In genomic region chr4:113588895-113589668, GRCh38 we compare ENCODE assay signal across 16 cellular contexts.
DNase-seq lines count a peak whose midpoint lies in the region; ATAC-seq and TF ChIP-seq lines count a peak whose summit lies in the region.
"Had no signal": no experiment of that assay in that cellular context is flagged by ENCODE, and none has a peak within 500 bp of the region (broad histone marks: within the 10 kb centered on the region; RNA-seq: fewer than 3 reads in every experiment).

No MANE protein-coding gene starts in this region.

- TF ChIP-seq EP300 in gastroesophageal sphincter (IDR thresholded peaks at IDR 0.05): no peak

- H3K27me3 ChIP-seq in left lung (no peaks in the 10 kb centered on the region), gastroesophageal sphincter (no peaks in the 10 kb centered on the region)
- no peaks in the 10 kb centered on the region for H3K27me3 ChIP-seq in naive thymus-derived CD4-positive, alpha-beta T cell (ENCODE audit: control insufficient read depth in 2 of 2, insufficient read depth in 2 of 2, low read length in 2 of 2)
- H3K27me3 ChIP-seq: BLaER1 treated with 17β-estradiol and CSF1 and Interleukin-3, amounts not matched to agents 10 nM and 100 nM had no signal

- no peak overlapping the region for H3K4me3 Mint-ChIP-seq in activated CD4-positive, alpha-beta memory T cell treated with anti-CD3 and anti-CD28 coated beads, Interleukin-2, amount 10 ng/mL, durations not matched to agents 7 days and 5 days
- no peak overlapping the region for H3K4me3 Mint-ChIP-seq in naive thymus-derived CD4-positive, alpha-beta T cell
- H3K4me3 Mint-ChIP-seq: activated CD4-positive, alpha-beta T cell treated with anti-CD3 and anti-CD28 coated beads, Interleukin-2, amount 10 ng/mL, durations not matched to agents 24 days and 14 days; HFFc6 had no signal

- CTCF ChIA-PET in activated CD4-positive, alpha-beta memory T cell treated with anti-CD3 and anti-CD28 coated beads, Interleukin-2, amount 10 ng/mL, durations not matched to agents 7 days and 5 days (lab: Charles Lee): no interaction called here
- CTCF ChIA-PET in naive thymus-derived CD4-positive, alpha-beta T cell (lab: Charles Lee): interaction anchor here (1.3 kb wide), 1 partner anchor 11 kb away, joined by 6 read pairs; no protein-coding TSS in a partner anchor

- H3K4me1 Mint-ChIP-seq in activated CD4-positive, alpha-beta memory T cell treated with anti-CD3 and anti-CD28 coated beads, Interleukin-2, amount 10 ng/mL, durations not matched to agents 7 days and 5 days: peaks cover 5% of the 10 kb centered on the region
- peaks cover 8 to 49% (median 23%) of the 10 kb centered on the region in 7 donors for H3K4me1 Mint-ChIP-seq in naive thymus-derived CD4-positive, alpha-beta T cell

- WGBS in gastroesophageal sphincter (ENCODE audit: low coverage in 1 of 2), 2 donors: 91 to 95% methylated on average over 4 of the region's 4 CpGs

- TF ChIP-seq POLR2A in NB4 (IDR thresholded peaks at IDR 0.05; ENCODE audit: extremely low read depth, insufficient read length): no peak
- no peak for TF ChIP-seq POLR2A in gastroesophageal sphincter (IDR thresholded peaks at IDR 0.05)

- H3K4me3 ChIP-seq in NB4 (ENCODE audit: low read depth, low read length): no peak overlapping the region
- H3K4me3 ChIP-seq in left lung: no peak overlapping the region
- H3K4me3 ChIP-seq in naive thymus-derived CD4-positive, alpha-beta T cell (ENCODE audit: low read length): no peak overlapping the region
- no peak overlapping the region for H3K4me3 ChIP-seq in gastroesophageal sphincter
- H3K4me3 ChIP-seq: BLaER1 treated with 17β-estradiol and CSF1 and Interleukin-3, amounts not matched to agents 10 nM and 100 nM; SK-N-MC had no signal

- H3K36me3 ChIP-seq in left lung (no peaks in the 10 kb centered on the region), gastroesophageal sphincter (no peaks in the 10 kb centered on the region)
- H3K36me3 ChIP-seq in naive thymus-derived CD4-positive, alpha-beta T cell (ENCODE audit: control insufficient read depth in 2 of 3, insufficient read depth in 3 of 3, low read length in 3 of 3): no peaks in the 10 kb centered on the region

- peaks cover 27% of the 10 kb centered on the region for H3K36me3 Mint-ChIP-seq in activated CD4-positive, alpha-beta memory T cell treated with anti-CD3 and anti-CD28 coated beads, Interleukin-2, amount 10 ng/mL, durations not matched to agents 7 days and 5 days (ENCODE audit: low read depth)
- H3K36me3 Mint-ChIP-seq in naive thymus-derived CD4-positive, alpha-beta T cell: peaks cover 13 to 48% (median 31%) of the 10 kb centered on the region in 5 donors

- POLR2A ChIA-PET in activated CD4-positive, alpha-beta memory T cell treated with anti-CD3 and anti-CD28 coated beads, Interleukin-2, amount 10 ng/mL, durations not matched to agents 7 days and 5 days (lab: Charles Lee): no interaction called here
- POLR2A ChIA-PET in naive thymus-derived CD4-positive, alpha-beta T cell (lab: Charles Lee): no interaction called here

- intact Hi-C loops in left lung (cut with DNase I): no loop called here
- intact Hi-C loops in naive thymus-derived CD4-positive, alpha-beta T cell (cut with micrococcal nuclease): no loop called here

- peaks cover 3% of the 10 kb centered on the region for H3K9me3 Mint-ChIP-seq in activated CD4-positive, alpha-beta memory T cell treated with anti-CD3 and anti-CD28 coated beads, Interleukin-2, amount 10 ng/mL, durations not matched to agents 7 days and 5 days
- peaks cover 0 to 11% (median 0%) of the 10 kb centered on the region in 11 donors for H3K9me3 Mint-ChIP-seq in naive thymus-derived CD4-positive, alpha-beta T cell
- H3K9me3 Mint-ChIP-seq: HFFc6 had no signal

- H3K9me3 ChIP-seq in left lung: no peaks in the 10 kb centered on the region
- H3K9me3 ChIP-seq in naive thymus-derived CD4-positive, alpha-beta T cell (ENCODE audit: control insufficient read depth in 2 of 3, low read length in 3 of 3): no peaks in the 10 kb centered on the region
- H3K9me3 ChIP-seq in gastroesophageal sphincter: no peaks in the 10 kb centered on the region

- no peak overlapping the region for H3K27ac Mint-ChIP-seq in activated CD4-positive, alpha-beta memory T cell treated with anti-CD3 and anti-CD28 coated beads, Interleukin-2, amount 10 ng/mL, durations not matched to agents 7 days and 5 days
- peak overlapping the region in 2 of 9 donors; percentile 18 to 29 for H3K27ac Mint-ChIP-seq in naive thymus-derived CD4-positive, alpha-beta T cell
- H3K27ac Mint-ChIP-seq: activated CD4-positive, alpha-beta T cell treated with anti-CD3 and anti-CD28 coated beads, Interleukin-2, amount 10 ng/mL, durations not matched to agents 24 days and 14 days; HFFc6 had no signal

- peak; percentile 34 for DNase-seq in NB4 (ENCODE audit: low read depth)
- no peak for DNase-seq in left lung
- DNase-seq in activated CD4-positive, alpha-beta memory T cell treated with anti-CD3 and anti-CD28 coated beads, Interleukin-2, amount 10 ng/mL, durations not matched to agents 7 days and 5 days: no peak
- no peak for DNase-seq in activated CD4-positive, CD25-positive, alpha-beta regulatory T cell (lab: John Stamatoyannopoulos, UW)
- DNase-seq in naive thymus-derived CD4-positive, alpha-beta T cell: no peak
- DNase-seq: activated CD4-positive, alpha-beta T cell treated with anti-CD3 and anti-CD28 coated beads, Interleukin-2, amount 10 ng/mL, durations not matched to agents 24 days and 14 days; activated gamma-delta T cell treated with Interleukin-2 at 50 U/mL for 16 hours; HFFc6; NCI-H146; NCI-H69; stimulated activated CD4-positive, alpha-beta T cell treated with anti-CD3 and anti-CD28 coated beads, Interleukin-4, amount 100 ng/mL, for 1 hour had no signal

- ATAC-seq in GM18909 (IDR thresholded peaks at IDR 0.05; ENCODE audit: poor library complexity, unreplicated experiment) (peak; percentile 74), HG02588 (IDR thresholded peaks at IDR 0.05; ENCODE audit: unreplicated experiment) (peak; percentile 67), left lung (peak; percentile 63), gastroesophageal sphincter (no peak)
- no peak for ATAC-seq in naive thymus-derived CD4-positive, alpha-beta T cell

- no peaks in the 10 kb centered on the region for H3K27me3 Mint-ChIP-seq in activated CD4-positive, alpha-beta memory T cell treated with anti-CD3 and anti-CD28 coated beads, Interleukin-2, amount 10 ng/mL, durations not matched to agents 7 days and 5 days
- no peaks in the 10 kb centered on the region for H3K27me3 Mint-ChIP-seq in naive thymus-derived CD4-positive, alpha-beta T cell
- H3K27me3 Mint-ChIP-seq: activated CD4-positive, alpha-beta T cell treated with anti-CD3 and anti-CD28 coated beads, Interleukin-2, amount 10 ng/mL, durations not matched to agents 24 days and 14 days had no signal

- H3K4me1 ChIP-seq in left lung (peaks cover 0 to 3% of the 10 kb centered on the region in 2 donors), gastroesophageal sphincter (peaks cover 4 to 29% (median 5%) of the 10 kb centered on the region in 3 donors)
- H3K4me1 ChIP-seq in naive thymus-derived CD4-positive, alpha-beta T cell (ENCODE audit: control insufficient read depth in 2 of 2, insufficient read depth in 2 of 2, low read length in 2 of 2): no peaks in the 10 kb centered on the region

- TF ChIP-seq CTCF in NB4 (IDR thresholded peaks at IDR 0.05; ENCODE audit: low read depth, low read length) (no peak), left lung (IDR thresholded peaks at IDR 0.05) (no peak), gastroesophageal sphincter (IDR thresholded peaks at IDR 0.05) (no peak)

- no peak overlapping the region for H3K27ac ChIP-seq in left lung
- no peak overlapping the region for H3K27ac ChIP-seq in naive thymus-derived CD4-positive, alpha-beta T cell (ENCODE audit: low read depth, low read length)
- no peak overlapping the region for H3K27ac ChIP-seq in gastroesophageal sphincter
- H3K27ac ChIP-seq: BLaER1 treated with 17β-estradiol and CSF1 and Interleukin-3, amounts not matched to agents 10 nM and 100 nM; SK-N-MC had no signal

Comparison
In these comparisons a context has a peak if more than half of its experiments do, and no peak if none do; other contexts are left out.
1. ATAC-seq: peak in GM18909 (single experiment), HG02588 (single experiment) and left lung (single experiment); none in naive thymus-derived CD4-positive, alpha-beta T cell (single experiment) and gastroesophageal sphincter (single experiment).